In the genomic region with DNA sequence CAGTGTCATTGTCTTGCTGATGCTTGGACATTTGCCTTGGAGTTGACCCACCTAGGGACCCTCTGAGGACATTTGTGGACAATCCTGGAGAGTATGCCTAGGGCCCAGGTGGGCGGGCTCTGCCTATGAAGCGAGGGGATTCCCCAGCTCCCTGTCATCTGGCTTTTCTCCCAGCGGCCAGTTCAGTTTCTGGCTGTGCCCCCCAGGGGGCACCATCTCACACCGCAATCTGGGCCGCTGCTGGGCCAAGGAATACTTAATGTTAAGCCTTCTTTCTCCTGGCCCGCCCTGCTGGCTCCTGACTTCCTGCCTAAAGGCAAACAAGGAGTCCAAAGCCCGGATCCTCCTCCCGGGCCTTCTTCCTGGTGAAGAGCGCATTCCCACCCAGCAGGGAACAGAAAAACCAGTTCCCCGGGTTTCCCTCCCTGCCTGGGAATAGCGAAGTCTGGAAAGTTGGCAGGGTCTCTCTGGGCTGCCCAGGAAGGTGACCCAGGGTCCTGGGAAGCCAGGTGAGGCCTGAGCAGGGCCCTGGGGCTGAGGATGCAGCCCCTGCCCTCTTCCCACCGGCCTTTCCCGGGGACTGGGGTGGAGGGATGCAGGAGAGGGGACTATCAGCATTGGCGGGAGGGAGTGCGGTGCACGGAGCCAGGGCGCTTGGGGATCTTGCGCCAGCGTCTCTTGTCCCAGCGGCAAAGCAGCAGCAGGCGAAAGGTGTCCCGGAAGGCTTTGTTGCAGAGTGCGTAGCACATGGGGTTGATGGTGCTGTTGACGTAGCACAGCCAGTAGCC, we compare ENCODE assay signal across 7 cellular contexts. TPM values are rescaled to one million over a fixed set of nuclear protein-coding genes. Genes with fewer than 3 reads are reported as not detected.
DNase-seq lines count a peak whose midpoint lies in the region; ATAC-seq and TF ChIP-seq lines count a peak whose summit lies in the region.

No MANE protein-coding gene starts in this region.

- H3K27ac ChIP-seq in spleen: no peak overlapping the region

- TF ChIP-seq CTCF in spleen (IDR thresholded peaks at IDR 0.05 in 8 of 11, conservative IDR thresholded peaks at IDR 0.05 in 3 of 11): peak in 8 of 11 experiments; percentile 23 to 64 (median 36)

- DNase-seq in GM03348 (ENCODE audit: low spot score): peak; percentile 79
- DNase-seq in M059J (ENCODE audit: low read depth): peak; percentile 67
- DNase-seq in astrocyte of the hippocampus (ENCODE audit: low read depth, low spot score): peak; percentile 85
- peak; percentile 97 for DNase-seq in iPS DF 19.7 (ENCODE audit: low read depth, low spot score)
- no peak for DNase-seq in spleen

- H3K9me3 ChIP-seq in spleen: no peaks in the 10 kb centered on the region

- H3K36me3 ChIP-seq in spleen: no peaks in the 10 kb centered on the region

- no peak overlapping the region for H3K4me3 ChIP-seq in spleen

- TF ChIP-seq POLR2A in spleen (IDR thresholded peaks at IDR 0.05): no peak

- ATAC-seq in HG03520 (IDR thresholded peaks at IDR 0.05; ENCODE audit: unreplicated experiment) (no peak), HG03175 (IDR thresholded peaks at IDR 0.05; ENCODE audit: unreplicated experiment) (no peak)

- intact Hi-C loops in spleen (cut with DNase I; ENCODE audit: low total_unique reads): no loop called here

- peaks cover 0 to 26% (median 13%) of the 10 kb centered on the region in 6 donors for H3K4me1 ChIP-seq in spleen

- peaks cover 0 to 27% (median 4%) of the 10 kb centered on the region in 7 donors for H3K27me3 ChIP-seq in spleen (replicated peaks in 1 of 7)

- 54 to 65% (median 61%) methylated on average over 20 to 24 of the region's 24 CpGs for WGBS in spleen, 5 donors

RNA-seq across cellular contexts. Expression of gene CHRM1, which starts 11.9 kb away (rescaled TPM):
- not detected in 2 replicates for total RNA-seq in M059J (2014; rRNA removed; shearing (Covaris generic))
- total RNA-seq in spleen: not detected
- not detected for polyA plus RNA-seq in spleen

RNA-seq across cellular contexts. Expression of gene SLC3A2, which starts 28.6 kb away (rescaled TPM):
- total RNA-seq in M059J (2014; rRNA removed; shearing (Covaris generic)): 125 and 141 TPM in 2 replicates
- 100 to 1,000 TPM; 102 to 138 (median 114) TPM for total RNA-seq in spleen
- 10 to 100 TPM; 48.7 to 58.4 (median 52.8) TPM for polyA plus RNA-seq in spleen
